7 cellular contexts compared by ENCODE assay signal in genomic region chr11:8732276-8732675, GRCh38. TPM values are rescaled to one million over a fixed set of nuclear protein-coding genes. Genes with fewer than 3 reads are reported as not detected.
A peak's percentile ranks its signal among the peaks of the same experiment; 100 is the strongest.
DNase-seq lines count a peak whose midpoint lies in the region; ATAC-seq and TF ChIP-seq lines count a peak whose summit lies in the region.

No MANE protein-coding gene starts in this region.

- intact Hi-C loops in transverse colon (cut with DNase I; ENCODE audit: low total_unique reads) = no loop called here

- H3K36me3 ChIP-seq in gastroesophageal sphincter (peaks cover 0 to 22% of the 10 kb centered on the region in 2 donors), transverse colon (no peaks in the 10 kb centered on the region)

- H3K4me1 ChIP-seq in gastroesophageal sphincter (peaks cover 16 to 92% (median 37%) of the 10 kb centered on the region in 3 donors), transverse colon (peaks cover 27 to 55% (median 29%) of the 10 kb centered on the region in 4 donors)

- H3K9me3 ChIP-seq in gastroesophageal sphincter (no peaks in the 10 kb centered on the region), transverse colon (no peaks in the 10 kb centered on the region)

- peak; percentile 28 for DNase-seq in M059J (ENCODE audit: low read depth)
- DNase-seq in transverse colon = no peak
- no peak for DNase-seq in NCI-H1092 treated with DMSO at 0.1 percent for 48 hours (lab: John Stamatoyannopoulos, UW)
- no peak for DNase-seq in HT-29 (ENCODE audit: low spot score)
- no peak for DNase-seq in NCI-H345 (lab: John Stamatoyannopoulos, UW)

- TF ChIP-seq CTCF in gastroesophageal sphincter (IDR thresholded peaks at IDR 0.05) (no peak), transverse colon (IDR thresholded peaks at IDR 0.05) (no peak)

- H3K4me3 ChIP-seq in gastroesophageal sphincter = no peak overlapping the region
- H3K4me3 ChIP-seq in transverse colon = no peak overlapping the region

- peak; percentile 81 for ATAC-seq in GM21423 (IDR thresholded peaks at IDR 0.05; ENCODE audit: unreplicated experiment)
- ATAC-seq in gastroesophageal sphincter = peak; percentile 18

- WGBS in gastroesophageal sphincter (ENCODE audit: low coverage in 1 of 2), 2 donors = 20 to 37% methylated on average over 1 to 2 of the region's 3 CpGs
- 57 to 60% methylated on average over 3 of the region's 3 CpGs for WGBS in transverse colon (ENCODE audit: low coverage in 1 of 2), 2 donors

- no peaks in the 10 kb centered on the region for H3K27me3 ChIP-seq in gastroesophageal sphincter
- H3K27me3 ChIP-seq in transverse colon = no peaks in the 10 kb centered on the region

- in situ Hi-C loops in transverse colon (cut with MboI; ENCODE audit: low pct_ligation_motif_present in 1 of 4, low pct_unique_long_range_greater_than_20kb in 1 of 4, low sequenced_read_pairs in 3 of 4) = no loop called here

- no peak for TF ChIP-seq EP300 in gastroesophageal sphincter (IDR thresholded peaks at IDR 0.05)
- no peak for TF ChIP-seq EP300 in transverse colon (IDR thresholded peaks at IDR 0.05; ENCODE audit: low read depth)

- TF ChIP-seq POLR2A in gastroesophageal sphincter (IDR thresholded peaks at IDR 0.05) (no peak), transverse colon (IDR thresholded peaks at IDR 0.05) (no peak)

- peak overlapping the region; percentile 86 to 96 (median 90) for H3K27ac ChIP-seq in gastroesophageal sphincter
- peak overlapping the region; percentile 63 to 93 (median 68) for H3K27ac ChIP-seq in transverse colon

RNA-seq across cellular contexts. Expression of gene RPL27A, which starts 49.7 kb away (rescaled TPM):
- total RNA-seq in M059J (2014; rRNA removed; shearing (Covaris generic)) = 728 and 753 TPM in 2 replicates
- total RNA-seq in gastroesophageal sphincter = 1,000 to 10,000 TPM in 1 of 4 donors, 100 to 1,000 TPM in 3; 706 to 1,423 (median 903) TPM
- 100 to 1,000 TPM; 462 to 843 (median 770) TPM for total RNA-seq in transverse colon
- 2,307 and 2,374 TPM in 2 replicates for total RNA-seq in HT-29 (2014; rRNA removed; shearing (Covaris generic))

RNA-seq across cellular contexts. Expression of gene TRIM66, which starts 49.8 kb away (rescaled TPM):
- total RNA-seq in M059J (2014; rRNA removed; shearing (Covaris generic)) = 2.2 and 4.1 TPM in 2 replicates
- 10 to 100 TPM in 1 of 4 donors, 1 to 10 TPM in 3; 1.4 to 12.9 (median 3.1) TPM for total RNA-seq in gastroesophageal sphincter
- 10 to 100 TPM; 11.7 to 19.7 (median 14.3) TPM for total RNA-seq in transverse colon
- 6.7 and 7.0 TPM in 2 replicates for total RNA-seq in HT-29 (2014; rRNA removed; shearing (Covaris generic))
